20 cellular contexts compared by ENCODE assay signal in genomic region chr5:2848634-2849033, GRCh38.
A peak's percentile ranks its signal among the peaks of the same experiment; 100 is the strongest.
DNase-seq lines count a peak whose midpoint lies in the region; ATAC-seq and TF ChIP-seq lines count a peak whose summit lies in the region.
"Had no signal": no experiment of that assay in that cellular context is flagged by ENCODE, and none has a peak within 500 bp of the region (broad histone marks: within the 10 kb centered on the region; RNA-seq: fewer than 3 reads in every experiment).

No MANE protein-coding gene starts in this region.

- H3K4me3 ChIP-seq in PC-3 (ENCODE audit: low read length): no peak overlapping the region
- no peak overlapping the region for H3K4me3 ChIP-seq in epithelial cell of esophagus (ENCODE audit: low read length)
- H3K4me3 ChIP-seq: coronary artery, lower lobe of right lung, transverse colon had no signal

- H3K9me3 Mint-ChIP-seq in osteocyte (ENCODE audit: unreplicated experiment): peaks cover 21% of the 10 kb centered on the region
- H3K9me3 Mint-ChIP-seq: activated naive CD4-positive, alpha-beta T cell treated with anti-CD3 and anti-CD28 coated beads for 36 hours had no signal

- no peaks in the 10 kb centered on the region for H3K79me2 ChIP-seq in PC-3 (ENCODE audit: low read length)

- intact Hi-C loops in PC-3 (cut with micrococcal nuclease): no loop called here

- H3K27ac ChIP-seq in PC-3 (ENCODE audit: low read length): no peak overlapping the region
- H3K27ac ChIP-seq: coronary artery, epithelial cell of prostate, lower lobe of right lung, transverse colon had no signal

- H3F3A ChIP-seq in PC-3 (ENCODE audit: low read length, unreplicated experiment): no peaks in the 10 kb centered on the region

- H3K36me3 ChIP-seq in PC-3 (ENCODE audit: low read depth, low read length): no peaks in the 10 kb centered on the region
- H3K36me3 ChIP-seq: lower lobe of right lung, transverse colon had no signal

- no peak overlapping the region for H3K9ac ChIP-seq in PC-3 (ENCODE audit: low read length)

- no peaks in the 10 kb centered on the region for H3K4me1 ChIP-seq in PC-3 (ENCODE audit: insufficient read depth, low read length)
- H3K4me1 ChIP-seq: lower lobe of right lung, transverse colon had no signal

- no peaks in the 10 kb centered on the region for H3K4me1 Mint-ChIP-seq in osteocyte (ENCODE audit: unreplicated experiment)
- H3K4me1 Mint-ChIP-seq: naive thymus-derived CD4-positive, alpha-beta T cell had no signal

- H3K9me3 ChIP-seq in PC-3 (ENCODE audit: low read length): no peaks in the 10 kb centered on the region
- H3K9me3 ChIP-seq: lower lobe of right lung, transverse colon had no signal

- no peaks in the 10 kb centered on the region for H3K9me2 ChIP-seq in PC-3 (replicated peaks; ENCODE audit: low read length)

- TF ChIP-seq CTCF in PC-3 (conservative IDR thresholded peaks at IDR 0.05; ENCODE audit: low read depth, low read length): peak; percentile 51
- peak; percentile 51 for TF ChIP-seq CTCF in epithelial cell of esophagus (IDR thresholded peaks at IDR 0.05; ENCODE audit: insufficient read depth, low read depth, low read length, missing control alignments)
- peak; percentile 24 for TF ChIP-seq CTCF in osteocyte (IDR thresholded peaks at IDR 0.05)

- H3K27me3 Mint-ChIP-seq in osteocyte (ENCODE audit: unreplicated experiment): no peaks in the 10 kb centered on the region
- H3K27me3 Mint-ChIP-seq: naive thymus-derived CD4-positive, alpha-beta T cell had no signal

- CTCF ChIA-PET in PC-3 (lab: Charles Lee): interaction anchor here (1.1 kb wide), 1 partner anchor 92 kb away, joined by 4 read pairs; no protein-coding TSS in a partner anchor

- H3K4me3 Mint-ChIP-seq in osteocyte (ENCODE audit: unreplicated experiment): no peak overlapping the region
- H3K4me3 Mint-ChIP-seq: activated naive CD4-positive, alpha-beta T cell treated with anti-CD3 and anti-CD28 coated beads for 36 hours; naive thymus-derived CD4-positive, alpha-beta T cell had no signal

- no TSS peak for BruUV-seq in PC-3 (replicated peaks; lab: Mats Ljungman, UMichigan)

- H3K27ac Mint-ChIP-seq in osteocyte (ENCODE audit: unreplicated experiment): no peak overlapping the region
- H3K27ac Mint-ChIP-seq: activated naive CD4-positive, alpha-beta T cell treated with anti-CD3 and anti-CD28 coated beads for 36 hours; naive thymus-derived CD4-positive, alpha-beta T cell had no signal

- H4K20me1 ChIP-seq in PC-3 (ENCODE audit: low read length): no peaks in the 10 kb centered on the region

- H3K27me3 ChIP-seq in PC-3 (ENCODE audit: low read length): peaks cover 55% of the 10 kb centered on the region
- H3K27me3 ChIP-seq: transverse colon had no signal

- no peak overlapping the region for H2AFZ ChIP-seq in PC-3 (ENCODE audit: low read length)

- no peak for ATAC-seq in PC-3
- no peak for ATAC-seq in HG03457 (IDR thresholded peaks at IDR 0.05; ENCODE audit: unreplicated experiment)
- ATAC-seq in GM19455 (IDR thresholded peaks at IDR 0.05; ENCODE audit: unreplicated experiment): no peak
- ATAC-seq: lower lobe of right lung; naive thymus-derived CD4-positive, alpha-beta T cell had no signal

- H3K36me3 Mint-ChIP-seq in osteocyte (ENCODE audit: unreplicated experiment): no peaks in the 10 kb centered on the region
- H3K36me3 Mint-ChIP-seq: naive thymus-derived CD4-positive, alpha-beta T cell had no signal

- POLR2A ChIA-PET in PC-3 (lab: Charles Lee; ENCODE audit: unreplicated experiment): no interaction called here

- peak; percentile 30 for DNase-seq in GM03348 (ENCODE audit: low spot score)
- DNase-seq in PC-3: peak; percentile 24
- peak; percentile 33 for DNase-seq in epithelial cell of esophagus (ENCODE audit: low read depth)
- no peak for DNase-seq in osteocyte (ENCODE audit: extremely low spot score, unreplicated experiment)
- DNase-seq in COLO829 (ENCODE audit: low spot score): no peak
- DNase-seq: activated CD4-positive, alpha-beta T cell treated with anti-CD3 and anti-CD28 coated beads, Interleukin-2, amount 50 U/mL, for 1 hour; activated naive CD4-positive, alpha-beta T cell treated with anti-CD3 and anti-CD28 coated beads for 36 hours; aorta; C1 segment of cervical spinal cord; lower lobe of right lung; naive thymus-derived CD4-positive, alpha-beta T cell; NCI-H1930; NCI-H526 treated with DMSO at 0.1 percent for 48 hours; stimulated activated CD4-positive, alpha-beta T cell treated with anti-CD3 and anti-CD28 coated beads, Interleukin-15, amount 100 ng/mL, for 24 hours; stimulated activated naive CD4-positive, alpha-beta T cell; transverse colon had no signal

- no peak overlapping the region for H3K4me2 ChIP-seq in PC-3 (ENCODE audit: low read length)

Comparison
In these comparisons a context has a peak if more than half of its experiments do, and no peak if none do; other contexts are left out.
1. DNase-seq: peak in GM03348 (single experiment), PC-3 (single experiment) and epithelial cell of esophagus (single experiment); none in osteocyte (single experiment) and COLO829 (single experiment).
2. Peak in every context shown above with its lines, with median percentiles within 50 percentile points of each other: CTCF ChIP-seq.